1 cellular context compared by ENCODE assay signal in genomic region chr4:165355900-165356300, GRCh38.
TF ChIP-seq lines count a peak whose summit lies in the region.

No MANE protein-coding gene starts in this region.

TF ChIP-seq in K562, 482 proteins besides CTCF, POLR2A, EP300 and RAD21:
- peak; percentile 68 for TF ChIP-seq ESRRA (IDR thresholded peaks at IDR 0.05; ENCODE audit: borderline replicate concordance, low read depth)
- peak; percentile 34; the same call in 1 of the 2 replicates for TF ChIP-seq SMARCC2 (IDR thresholded peaks at IDR 0.05; ENCODE audit: low read depth)
- TF ChIP-seq CEBPB (tag; IDR thresholded peaks at IDR 0.05), result peak; percentile 92
- TF ChIP-seq, protein P1, sequence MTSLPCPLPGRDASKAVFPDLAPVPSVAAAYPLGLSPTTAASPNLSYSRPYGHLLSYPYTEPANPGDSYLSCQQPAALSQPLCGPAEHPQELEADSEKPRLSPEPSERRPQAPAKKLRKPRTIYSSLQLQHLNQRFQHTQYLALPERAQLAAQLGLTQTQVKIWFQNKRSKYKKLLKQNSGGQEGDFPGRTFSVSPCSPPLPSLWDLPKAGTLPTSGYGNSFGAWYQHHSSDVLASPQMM (CRISPR knock-in tag; IDR thresholded peaks at IDR 0.05), result no peak
- TF ChIP-seq CEBPG (CRISPR knock-in tag; IDR thresholded peaks at IDR 0.05), result no peak
- peak; percentile 63 to 87 for TF ChIP-seq CEBPG (tag; conservative IDR thresholded peaks at IDR 0.05 in 1 of 2, IDR thresholded peaks at IDR 0.05 in 1 of 2)
- TF ChIP-seq CREBBP (IDR thresholded peaks at IDR 0.05; ENCODE audit: low read depth, low read length), result no peak
- 0 out of 2 replicates have a peak, but pooled peaks have one; percentile 8 for TF ChIP-seq IRF9 (tag; IDR thresholded peaks at IDR 0.05)
- TF ChIP-seq SMARCA4 (IDR thresholded peaks at IDR 0.05), result peak; percentile 54; the same call in 1 of the 2 replicates
